ENCODE assay signal across 9 cellular contexts in the genomic region with DNA sequence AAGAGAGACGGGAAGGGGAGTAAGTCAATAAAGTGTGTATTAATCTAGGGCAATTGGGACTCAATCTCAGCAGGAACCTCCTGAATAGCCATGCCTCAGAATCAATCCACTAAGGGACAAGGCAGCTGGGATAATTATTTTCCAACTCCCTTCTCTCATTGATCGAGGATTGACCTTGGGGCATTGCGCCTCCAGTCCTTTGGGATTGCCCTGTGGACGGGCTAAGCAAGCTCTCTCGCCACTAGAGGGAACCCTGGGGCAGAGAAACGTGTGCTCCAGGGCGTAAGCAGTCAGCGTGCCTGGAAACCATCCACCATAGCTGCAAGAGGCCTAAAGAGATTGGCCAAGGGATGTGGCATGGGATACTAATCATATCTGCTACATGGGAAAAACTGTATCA. TPM values are rescaled to one million over a fixed set of nuclear protein-coding genes. Genes with fewer than 3 reads are reported as not detected.
DNase-seq lines count a peak whose midpoint lies in the region; ATAC-seq, FAIRE-seq and TF ChIP-seq lines count a peak whose summit lies in the region.
"Had no signal": no experiment of that assay in that cellular context is flagged by ENCODE, and none has a peak within 500 bp of the region (broad histone marks: within the 10 kb centered on the region; RNA-seq: fewer than 3 reads in every experiment).

No MANE protein-coding gene starts in this region.

- DNase-seq in NCI-H82 (lab: John Stamatoyannopoulos, UW) = peak; percentile 79
- no peak for DNase-seq in NCI-H82 treated with DMSO at 0.1 percent for 48 hours (lab: John Stamatoyannopoulos, UW; ENCODE audit: unreplicated experiment)
- peak; percentile 73 for DNase-seq in IMR-90
- DNase-seq in SK-N-SH = peak; percentile 32
- peak; percentile 88 to 93 (median 92) for DNase-seq in body of pancreas
- peak; percentile 8 for DNase-seq in stimulated activated CD4-positive, alpha-beta T cell treated with anti-CD3 and anti-CD28 coated beads, Interleukin-2, amount 100 ng/mL, for 4 hours (ENCODE audit: low read depth)

- H3K56ac ChIP-seq in IMR-90 (ENCODE audit: extremely low read depth, insufficient read depth, low read length) = no peak overlapping the region

- H4K20me1 ChIP-seq in IMR-90 (ENCODE audit: insufficient read depth, low read length) (no peaks in the 10 kb centered on the region), SK-N-SH (ENCODE audit: insufficient read depth) (no peaks in the 10 kb centered on the region)

- TF ChIP-seq CTCF in IMR-90 (conservative IDR thresholded peaks at IDR 0.05; ENCODE audit: low read depth, low read length) (peak; percentile 68), SK-N-SH (IDR thresholded peaks at IDR 0.05) (peak; percentile 69), body of pancreas (IDR thresholded peaks at IDR 0.05) (peak; percentile 62 to 92 (median 87))

- CTCF ChIA-PET in IMR-90 (lab: Yijun Ruan, JAX) = interaction anchor here (1.1 to 1.8 kb wide), 4 partner anchors 8 to 41 kb away, joined by 4 to 7 read pairs (median 4); no protein-coding TSS in a partner anchor
- CTCF ChIA-PET in SK-N-SH (lab: Yijun Ruan, JAX) = interaction anchor here (0.9 to 1.2 kb wide), 2 partner anchors 8 to 54 kb away, joined by 4 to 5 read pairs; partner anchors contain the start of gene ERCC4

- no peak for TF ChIP-seq EP300 in SK-N-SH (IDR thresholded peaks at IDR 0.05; ENCODE audit: borderline replicate concordance in 1 of 2, low read depth in 1 of 2, low read length in 1 of 2)

- H2BK5ac ChIP-seq in IMR-90 (ENCODE audit: low read depth, low read length, poor library complexity, severe bottlenecking) = no peak overlapping the region

- BruUV-seq in IMR-90 (replicated peaks; lab: Mats Ljungman, UMichigan) = no TSS peak

- H3K27ac ChIP-seq in IMR-90 (ENCODE audit: insufficient read depth, low read length) (no peak overlapping the region), SK-N-SH (ENCODE audit: low read depth in 2 of 2, low read length in 1 of 2) (no peak overlapping the region), body of pancreas (no peak overlapping the region)

- no peak overlapping the region for H4K5ac ChIP-seq in IMR-90 (ENCODE audit: low read depth, low read length)

- intact Hi-C loops in IMR-90 (cut with micrococcal nuclease) = loop anchor here (1.0 kb wide), 1 partner anchor 53 kb away; no protein-coding TSS in a partner anchor
- intact Hi-C loops in body of pancreas (cut with DNase I) = loop anchor here (10.0 kb wide), 1 partner anchor 49 kb away; no protein-coding TSS in a partner anchor

- in situ Hi-C loops in IMR-90 (cut with MboI; ENCODE audit: low sequenced_read_pairs) = no loop called here

- no peak overlapping the region for H2AK5ac ChIP-seq in IMR-90 (ENCODE audit: low read depth, low read length)

- dilution Hi-C loops in IMR-90 (cut with HindIII; ENCODE audit: low sequenced_read_pairs, unreplicated experiment) = no loop called here

- no peak overlapping the region for H4K91ac ChIP-seq in IMR-90 (ENCODE audit: insufficient read depth, low read depth, low read length)

- no peaks in the 10 kb centered on the region for H3K27me3 ChIP-seq in IMR-90 (ENCODE audit: control insufficient read depth, insufficient read depth, low read length)
- H3K27me3 ChIP-seq in SK-N-SH (ENCODE audit: insufficient read depth) = no peaks in the 10 kb centered on the region; the same call in 1 of the 2 replicates
- H3K27me3 ChIP-seq in body of pancreas = no peaks in the 10 kb centered on the region

- FAIRE-seq in islet of Langerhans (lab: Jason Lieb, UNC) = peak; percentile 5
- FAIRE-seq: G401.6 had no signal

- no peak overlapping the region for H2BK120ac ChIP-seq in IMR-90 (ENCODE audit: low read depth, low read length)

- no peak overlapping the region for H3K4ac ChIP-seq in IMR-90 (ENCODE audit: low read depth, low read length)

- no peaks in the 10 kb centered on the region for H3F3A ChIP-seq in SK-N-SH (replicated peaks; ENCODE audit: insufficient read depth)

- no peak overlapping the region for H3K23ac ChIP-seq in IMR-90 (ENCODE audit: low read depth, low read length)

- no peaks in the 10 kb centered on the region for H3K79me1 ChIP-seq in IMR-90 (ENCODE audit: low read depth in 1 of 2, low read length in 2 of 2)

- no peak overlapping the region for H2AK9ac ChIP-seq in IMR-90 (replicated peaks; ENCODE audit: low read depth, low read length, poor library complexity)

- no peak overlapping the region for H2BK20ac ChIP-seq in IMR-90 (ENCODE audit: low read depth, low read length)

- H3K14ac ChIP-seq in IMR-90 (replicated peaks; ENCODE audit: low read depth, low read length) = no peak overlapping the region

- H3K9me1 ChIP-seq in IMR-90 (ENCODE audit: insufficient read depth, low read length) = no peaks in the 10 kb centered on the region

- H4K8ac ChIP-seq in IMR-90 (ENCODE audit: low read depth in 2 of 2, low read length in 2 of 2) = no peak overlapping the region

- TF ChIP-seq RAD21 in IMR-90 (IDR thresholded peaks at IDR 0.05; ENCODE audit: low read length) (peak; percentile 57), SK-N-SH (IDR thresholded peaks at IDR 0.05; ENCODE audit: low read length) (peak; percentile 50)

- no peak overlapping the region for H2BK15ac ChIP-seq in IMR-90 (ENCODE audit: low read depth, low read length)

- H3K36me3 ChIP-seq in IMR-90 (ENCODE audit: control insufficient read depth, insufficient read depth, low read length) (no peaks in the 10 kb centered on the region), SK-N-SH (replicated peaks in 1 of 2; ENCODE audit: control insufficient read depth in 1 of 2, insufficient read depth in 2 of 2, low read length in 1 of 2) (no peaks in the 10 kb centered on the region), body of pancreas (replicated peaks in 1 of 2; ENCODE audit: insufficient read depth in 1 of 2, low read depth in 2 of 2) (no peaks in the 10 kb centered on the region)

- H3K4me3 ChIP-seq in IMR-90 (ENCODE audit: insufficient read depth, low read depth, low read length) = no peak overlapping the region
- no peak overlapping the region; a peak in 1 of 4 replicates for H3K4me3 ChIP-seq in SK-N-SH (ENCODE audit: low read depth in 2 of 2, low read length in 1 of 2)
- H3K4me3 ChIP-seq in body of pancreas = no peak overlapping the region

- 5% methylated on average over 4 of the region's 8 CpGs; no CpG with 5 or more reads in 1 of the 2 experiments for WGBS in IMR-90 (ENCODE audit: extremely low coverage in 2 of 2, insufficient read length in 1 of 2), 2 experiments
- WGBS in SK-N-SH (ENCODE audit: low lambda C conversion rate) = 8% methylated on average over 8 of the region's 8 CpGs
- whole genome bisulfite sequencing in body of pancreas, 2 donors = 3 to 8% methylated on average over 8 of the region's 8 CpGs

- H3K4me1 ChIP-seq in IMR-90 (ENCODE audit: control insufficient read depth, insufficient read depth, low read length) (no peaks in the 10 kb centered on the region), SK-N-SH (ENCODE audit: control insufficient read depth in 1 of 2, insufficient read depth in 2 of 2, low read depth in 1 of 2, low read length in 1 of 2) (no peaks in the 10 kb centered on the region), body of pancreas (peaks cover 6% of the 10 kb centered on the region)

- TF ChIP-seq POLR2A in IMR-90 (IDR thresholded peaks at IDR 0.05; ENCODE audit: low read depth, low read length) = no peak
- no peak for TF ChIP-seq POLR2A in body of pancreas (IDR thresholded peaks at IDR 0.05)

- POLR2A ChIA-PET in IMR-90 (lab: Charles Lee; ENCODE audit: unreplicated experiment) = no interaction called here
- POLR2A ChIA-PET in SK-N-SH (lab: Yijun Ruan, JAX) = no interaction called here

- H3K9me2 ChIP-seq in SK-N-SH = no peaks in the 10 kb centered on the region

- H3K9me3 ChIP-seq in IMR-90 (ENCODE audit: control insufficient read depth, insufficient read depth, low read length) = no peaks in the 10 kb centered on the region
- H3K9me3 ChIP-seq in SK-N-SH = no peaks in the 10 kb centered on the region
- no peaks in the 10 kb centered on the region for H3K9me3 ChIP-seq in body of pancreas

- ATAC-seq in IMR-90 (ENCODE audit: low read depth) = peak; percentile 100
- ATAC-seq in body of pancreas = peak; percentile 98
- no peak for ATAC-seq in HG03196 (IDR thresholded peaks at IDR 0.05; ENCODE audit: unreplicated experiment)

- no peak overlapping the region for H3K18ac ChIP-seq in IMR-90 (ENCODE audit: low read depth, low read length)

- no peaks in the 10 kb centered on the region for H3K79me2 ChIP-seq in SK-N-SH (ENCODE audit: insufficient read depth)

- H3K9ac ChIP-seq in IMR-90 (ENCODE audit: low read depth, low read length) = no peak overlapping the region
- H3K9ac ChIP-seq in SK-N-SH = no peak overlapping the region

- no peak overlapping the region for H3K4me2 ChIP-seq in IMR-90 (ENCODE audit: low read depth, low read length)
- no peak overlapping the region for H3K4me2 ChIP-seq in SK-N-SH

- H2AFZ ChIP-seq in IMR-90 (replicated peaks; ENCODE audit: low read length, poor library complexity) (no peak overlapping the region), SK-N-SH (ENCODE audit: low read depth) (no peak overlapping the region)

TF ChIP-seq in IMR-90, 13 proteins besides CTCF, POLR2A, EP300 and RAD21 (continues in another document):
- TF ChIP-seq RCOR1 (IDR thresholded peaks at IDR 0.05; ENCODE audit: insufficient replicate concordance, low read length) (no peak), MAFK (IDR thresholded peaks at IDR 0.05; ENCODE audit: low read depth, low read length) (no peak), CHD1 (IDR thresholded peaks at IDR 0.05; ENCODE audit: low read depth, low read length) (no peak), MXI1 (IDR thresholded peaks at IDR 0.05; ENCODE audit: borderline replicate concordance, low read depth, low read length) (no peak), CEBPB (IDR thresholded peaks at IDR 0.05; ENCODE audit: low read depth, low read length) (no peak), SMC3 (IDR thresholded peaks at IDR 0.05; ENCODE audit: low read depth, low read length) (0 out of 2 replicates have a peak, but pooled peaks have one; percentile 33)

TF ChIP-seq in SK-N-SH, 30 proteins besides CTCF, POLR2A, EP300 and RAD21:
- TF ChIP-seq SMC3 (IDR thresholded peaks at IDR 0.05; ENCODE audit: low read depth, low read length) = peak; percentile 29; the same call in 1 of the 2 replicates
- TF ChIP-seq MAX (IDR thresholded peaks at IDR 0.05; ENCODE audit: low read depth) = no peak
- TF ChIP-seq SIN3A (IDR thresholded peaks at IDR 0.05; ENCODE audit: borderline replicate concordance, low read depth, low read length) = no peak

RNA-seq across cellular contexts. Expression of gene ERCC4, which starts 53.9 kb away (rescaled TPM):
- total RNA-seq in IMR-90 (2012; rRNA removed) (10.0 and 19.2 TPM in 2 replicates), body of pancreas (1 to 10 TPM; 9.2 to 9.9 TPM)
- polyA plus RNA-seq in IMR-90 (2012; rRNA removed) (1.6 and 2.9 TPM in 2 replicates), SK-N-SH (2012; rRNA removed) (1.8 and 2.8 TPM in 2 replicates)
- 2.2 and 2.8 TPM in 2 replicates for polyA plus RNA-seq in IMR-90 (2012; cell fraction: cytosol; rRNA removed)
- polyA plus RNA-seq in IMR-90 (2012; cell fraction: nucleus; rRNA removed; ENCODE audit: low replicate concordance) = 1.6 and 3.1 TPM in 2 replicates
- 2.0 and 2.4 TPM in 2 replicates for polyA plus RNA-seq in SK-N-SH (2012; cell fraction: cytosol; rRNA removed)
- 5.0 and 5.7 TPM in 2 replicates for polyA plus RNA-seq in SK-N-SH (2012; cell fraction: nucleus; rRNA removed)
